35 cellular contexts compared by ENCODE assay signal in the genomic region with DNA sequence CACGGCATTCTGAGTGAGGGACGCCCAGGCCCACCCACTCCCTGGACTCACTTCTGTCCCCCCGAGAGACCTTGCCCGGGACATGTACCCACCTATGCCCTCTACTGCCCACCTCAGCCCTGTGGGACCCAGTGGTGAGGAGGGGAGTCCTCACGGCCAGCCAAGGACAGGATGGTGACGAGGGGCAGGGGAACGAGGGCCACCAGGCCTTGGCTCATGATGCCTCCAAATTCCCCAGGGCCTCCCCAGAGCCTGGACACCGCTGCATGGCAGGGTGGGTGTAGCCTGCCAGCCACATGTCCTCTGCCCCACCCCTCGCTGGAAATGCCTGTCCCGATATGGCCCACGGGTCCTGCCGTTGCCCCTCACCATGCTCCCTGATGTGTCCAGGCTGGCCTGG.
"Had no signal": no experiment of that assay in that cellular context is flagged by ENCODE, and none has a peak within 500 bp of the region (broad histone marks: within the 10 kb centered on the region; RNA-seq: fewer than 3 reads in every experiment).

No MANE protein-coding gene starts in this region.

- H3K9ac ChIP-seq: KMS-11 had no signal

- DNase-seq: activated CD4-positive, alpha-beta memory T cell treated with anti-CD3 and anti-CD28 coated beads, Interleukin-2, amount 10 ng/mL, durations not matched to agents 7 days and 5 days; activated CD4-positive, alpha-beta T cell treated with anti-CD3 and anti-CD28 coated beads for 1 hour; activated CD4-positive, alpha-beta T cell treated with anti-CD3 and anti-CD28 coated beads for 48 hours; activated CD4-positive, CD25-positive, alpha-beta regulatory T cell; activated gamma-delta T cell treated with Interleukin-2 at 50 U/mL for 16 hours; activated naive CD4-positive, alpha-beta T cell treated with anti-CD3 and anti-CD28 coated beads for 36 hours; activated T-cell treated with anti-CD3 and anti-CD28 coated beads, Interleukin-2, amount 50 U/mL, for 4 hours; amniotic stem cell; aorta; brain microvascular endothelial cell; central memory CD4-positive, alpha-beta T cell; MM.1S; MV-4-11; NCI-H1092; NCI-H1417; NCI-H146; NCI-H187; NCI-H2029 treated with DMSO at 0.1 percent for 48 hours; NCI-H2107; NCI-H2171; NCI-H510A; NCI-H526; NCI-H748 treated with DMSO at 0.1 percent for 48 hours; NK-92 treated with Interleukin-12 subunit alpha and Interleukin-12 subunit beta, amount 100 ng/mL, for 24 hours; PC-3; Peyer's patch; Right ventricle myocardium superior; RPMI8226; SJCRH30; T1000; WERI-Rb-1 had no signal

- H3K27ac ChIP-seq: brain microvascular endothelial cell, KMS-11, Peyer's patch, SJCRH30, SK-N-MC, WERI-Rb-1 had no signal

- ATAC-seq: activated naive CD4-positive, alpha-beta T cell treated with anti-CD3 and anti-CD28 coated beads, Interleukin-2, amount 50 U/mL, for 72 hours; activated T-cell treated with anti-CD3 and anti-CD28 coated beads, Interleukin-2, amount 50 U/mL, for 4 hours had no signal

- H3K9me3 ChIP-seq: Peyer's patch, SJCRH30 had no signal

- H3K4me3 ChIP-seq: Peyer's patch, SJCRH30, SK-N-MC had no signal

- H3K4me1 ChIP-seq: Peyer's patch had no signal

- H3K4me1 Mint-ChIP-seq: activated CD4-positive, alpha-beta memory T cell treated with anti-CD3 and anti-CD28 coated beads, Interleukin-2, amount 10 ng/mL, durations not matched to agents 7 days and 5 days had no signal

- H3K36me3 Mint-ChIP-seq: activated naive CD4-positive, alpha-beta T cell treated with anti-CD3 and anti-CD28 coated beads, Interleukin-2, amount 50 U/mL, for 72 hours had no signal

- H3K27me3 ChIP-seq: brain microvascular endothelial cell, Peyer's patch, SJCRH30 had no signal

- H3K4me2 ChIP-seq: KMS-11 had no signal

- H3K27me3 Mint-ChIP-seq: activated CD4-positive, alpha-beta memory T cell treated with anti-CD3 and anti-CD28 coated beads, Interleukin-2, amount 10 ng/mL, durations not matched to agents 7 days and 5 days had no signal

- H3K27ac Mint-ChIP-seq: activated CD4-positive, alpha-beta memory T cell treated with anti-CD3 and anti-CD28 coated beads, Interleukin-2, amount 10 ng/mL, durations not matched to agents 7 days and 5 days; activated naive CD4-positive, alpha-beta T cell treated with anti-CD3 and anti-CD28 coated beads for 36 hours; activated T-helper 1 cell treated with anti-CD3 and anti-CD28 coated beads, Interleukin-12 subunit alpha, Interleukin-12 subunit beta, Interleukin-2, Interleukin-4 antibody, amounts not matched to agents 30 ng/mL and 10 ng/mL and 1 ng/mL, durations not matched to agents 14 hours and 24 hours and 36 hours had no signal

- H3K4me3 Mint-ChIP-seq: activated CD4-positive, alpha-beta memory T cell treated with anti-CD3 and anti-CD28 coated beads, Interleukin-2, amount 10 ng/mL, durations not matched to agents 7 days and 5 days; activated naive CD4-positive, alpha-beta T cell treated with anti-CD3 and anti-CD28 coated beads for 36 hours; activated T-cell treated with anti-CD3 and anti-CD28 coated beads, Interleukin-2, amount 50 U/mL, for 4 hours; activated T-helper 1 cell treated with anti-CD3 and anti-CD28 coated beads, Interleukin-12 subunit alpha, Interleukin-12 subunit beta, Interleukin-2, Interleukin-4 antibody, amounts not matched to agents 30 ng/mL and 10 ng/mL and 1 ng/mL, durations not matched to agents 14 hours and 24 hours and 36 hours had no signal

- H3K9me3 Mint-ChIP-seq: activated CD4-positive, alpha-beta memory T cell treated with anti-CD3 and anti-CD28 coated beads, Interleukin-2, amount 10 ng/mL, durations not matched to agents 7 days and 5 days; activated naive CD4-positive, alpha-beta T cell treated with anti-CD3 and anti-CD28 coated beads for 36 hours; activated naive CD4-positive, alpha-beta T cell treated with anti-CD3 and anti-CD28 coated beads, Interleukin-2, amount 50 U/mL, for 72 hours; activated T-cell treated with anti-CD3 and anti-CD28 coated beads, Interleukin-2, amount 50 U/mL, for 4 hours; activated T-helper 1 cell treated with anti-CD3 and anti-CD28 coated beads, Interleukin-12 subunit alpha, Interleukin-12 subunit beta, Interleukin-2, Interleukin-4 antibody, amounts not matched to agents 30 ng/mL and 10 ng/mL and 1 ng/mL, durations not matched to agents 14 hours and 24 hours and 36 hours had no signal

- H3K36me3 ChIP-seq: Peyer's patch, SJCRH30 had no signal
